In the genomic region with DNA sequence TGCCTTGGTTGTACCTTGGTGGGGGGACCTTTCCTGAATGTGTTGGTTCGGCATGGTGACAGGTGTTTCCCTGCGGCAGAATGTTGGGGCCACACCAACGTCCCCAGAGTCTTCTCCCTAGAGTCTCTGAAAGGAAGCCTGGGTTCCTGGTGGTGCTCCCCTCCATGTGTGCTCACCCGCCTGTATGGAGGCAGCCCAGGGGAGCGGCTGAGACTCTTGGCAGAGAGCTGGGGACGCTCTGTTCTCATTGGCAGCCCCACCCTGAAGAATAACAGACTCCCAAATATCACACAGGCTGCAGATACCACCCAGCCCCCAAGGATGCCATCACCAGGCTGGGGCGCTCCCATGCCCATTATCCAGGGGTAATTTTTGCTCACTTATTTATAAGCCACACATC, we compare ENCODE assay signal across 23 cellular contexts. TPM values are rescaled to one million over a fixed set of nuclear protein-coding genes. Genes with fewer than 3 reads are reported as not detected.
DNase-seq lines count a peak whose midpoint lies in the region; ATAC-seq and TF ChIP-seq lines count a peak whose summit lies in the region.
"Had no signal": no experiment of that assay in that cellular context is flagged by ENCODE, and none has a peak within 500 bp of the region (broad histone marks: within the 10 kb centered on the region; RNA-seq: fewer than 3 reads in every experiment).

No MANE protein-coding gene starts in this region.

- no peaks in the 10 kb centered on the region for H4K20me1 ChIP-seq in H9 (ENCODE audit: control insufficient read depth, insufficient read depth, insufficient read length)

- no peak overlapping the region for H4K5ac ChIP-seq in H9 (ENCODE audit: insufficient read length, low read depth, low read length)

- no peak overlapping the region for H2BK15ac ChIP-seq in H9 (ENCODE audit: low read depth, low read length)

- intact Hi-C loops in right cardiac atrium (cut with DNase I): no loop called here

- H3K79me1 ChIP-seq in H9 (ENCODE audit: insufficient read depth, low read depth, low read length, poor library complexity, severe bottlenecking): no peaks in the 10 kb centered on the region

- H2BK12ac ChIP-seq in H9 (ENCODE audit: insufficient read length, low read depth, low read length): no peak overlapping the region

- H4K91ac ChIP-seq in H9 (ENCODE audit: insufficient read length, low read depth, low read length): no peak overlapping the region

- no peak overlapping the region for H3K4me2 ChIP-seq in H9 (ENCODE audit: insufficient read depth, insufficient read length, low read length)

- no peak overlapping the region for H3K18ac ChIP-seq in H9 (ENCODE audit: insufficient read length, low read depth, low read length)

- H3K9me3 ChIP-seq in H9 (ENCODE audit: control insufficient read depth, low read depth, low read length) (no peaks in the 10 kb centered on the region), right cardiac atrium (ENCODE audit: control insufficient read depth, low read length) (no peaks in the 10 kb centered on the region)
- H3K9me3 ChIP-seq: MG63 had no signal

- H3K27me3 Mint-ChIP-seq in H9 (ENCODE audit: low read depth): no peaks in the 10 kb centered on the region
- H3K27me3 Mint-ChIP-seq: activated CD4-positive, alpha-beta T cell treated with anti-CD3 and anti-CD28 coated beads for 36 hours; CD4-positive, CD25-positive, alpha-beta regulatory T cell had no signal

- no peak overlapping the region for H2AK5ac ChIP-seq in H9 (ENCODE audit: insufficient read length, low read length)

- H2AFZ ChIP-seq in H9 (ENCODE audit: low read length): no peak overlapping the region

- no CpG with 5 or more reads among the region's 7 CpGs for WGBS in H9 (ENCODE audit: extremely low coverage, insufficient read length, low lambda C conversion rate)
- 73% methylated on average over 7 of the region's 7 CpGs for WGBS in right cardiac atrium

- ATAC-seq in right cardiac atrium (peak; percentile 72 to 94), GM21576 (IDR thresholded peaks at IDR 0.05; ENCODE audit: unreplicated experiment) (no peak)
- ATAC-seq: activated CD4-positive, alpha-beta T cell treated with anti-CD3 and anti-CD28 coated beads for 36 hours; activated T-cell treated with anti-CD3 and anti-CD28 coated beads, Interleukin-2, amount 50 U/mL, for 4 hours had no signal

- H3T11ph ChIP-seq in H9 (ENCODE audit: low read length): no peak overlapping the region

- H3K79me2 ChIP-seq in H9 (ENCODE audit: insufficient read depth, low read length): no peaks in the 10 kb centered on the region

- no peak overlapping the region for H3K4me3 ChIP-seq in right cardiac atrium (ENCODE audit: low read length)
- peak overlapping the region in 2 of 7 experiments; percentile 7 to 22 for H3K4me3 ChIP-seq in skin epidermis
- H3K4me3 ChIP-seq: MG63 had no signal

- H3K4ac ChIP-seq in H9 (ENCODE audit: low read depth, low read length): no peak overlapping the region

- H2BK120ac ChIP-seq in H9 (ENCODE audit: low read depth, low read length, poor library complexity, severe bottlenecking): no peak overlapping the region

- H3K23me2 ChIP-seq in H9 (ENCODE audit: insufficient read length, low read depth, low read length, poor library complexity, severe bottlenecking): no peaks in the 10 kb centered on the region

- H3K4me1 Mint-ChIP-seq in H9: peaks cover 0 to 13% of the 10 kb centered on the region in 2 experiments; a peak in 2 of 4 replicates
- H3K4me1 Mint-ChIP-seq: activated CD4-positive, alpha-beta T cell treated with anti-CD3 and anti-CD28 coated beads for 36 hours had no signal

- no peak overlapping the region for H2BK5ac ChIP-seq in H9 (ENCODE audit: insufficient read length, low read length)

- H3K4me1 ChIP-seq in H9 (ENCODE audit: insufficient read depth, low read length): no peaks in the 10 kb centered on the region
- H3K4me1 ChIP-seq in right cardiac atrium (ENCODE audit: control insufficient read depth, insufficient read depth, low read length): peaks cover 3% of the 10 kb centered on the region

- H3K56ac ChIP-seq in H9 (ENCODE audit: insufficient read length, low read depth, low read length): no peak overlapping the region

- no peak overlapping the region for H3K27ac ChIP-seq in H9 (ENCODE audit: insufficient read length, low read depth, low read length)
- H3K27ac ChIP-seq in right cardiac atrium (ENCODE audit: low read length): no peak overlapping the region
- peak overlapping the region in 18 of 21 experiments; percentile 8 to 83 (median 73) for H3K27ac ChIP-seq in skin epidermis

- no peaks in the 10 kb centered on the region for H3K27me3 ChIP-seq in H9 (ENCODE audit: insufficient read depth, low read length)
- H3K27me3 ChIP-seq in right cardiac atrium (ENCODE audit: control insufficient read depth, insufficient read depth): no peaks in the 10 kb centered on the region
- H3K27me3 ChIP-seq: MG63 had no signal

- H3K27ac Mint-ChIP-seq in H9: peak overlapping the region in 2 of 3 experiments; percentile 27 to 88; a peak in 2 of 7 replicates
- H3K27ac Mint-ChIP-seq: activated CD4-positive, alpha-beta T cell treated with anti-CD3 and anti-CD28 coated beads for 36 hours; CD4-positive, CD25-positive, alpha-beta regulatory T cell had no signal

- no peak overlapping the region for H2BK20ac ChIP-seq in H9 (ENCODE audit: low read depth, low read length, poor library complexity, severe bottlenecking)

- no peak overlapping the region for H4K8ac ChIP-seq in H9 (replicated peaks; ENCODE audit: insufficient read length, low read depth, low read length)

- no peak overlapping the region for H3K9ac ChIP-seq in H9 (ENCODE audit: extremely low read depth, insufficient read length, low read length)

- H3K23ac ChIP-seq in H9 (ENCODE audit: insufficient read length, low read depth, low read length): no peak overlapping the region

- no peak for TF ChIP-seq CTCF in H9 (conservative IDR thresholded peaks at IDR 0.05)

- peak; percentile 38 for TF ChIP-seq POLR2A in erythroblast (IDR thresholded peaks at IDR 0.05; ENCODE audit: low read length)

- H3K14ac ChIP-seq in H9 (ENCODE audit: insufficient read depth, low read length): no peak overlapping the region

- H3K9me3 Mint-ChIP-seq in H9: no peaks in the 10 kb centered on the region; a peak in 1 of 5 replicates
- H3K9me3 Mint-ChIP-seq: activated T-cell treated with anti-CD3 and anti-CD28 coated beads, Interleukin-2, amount 50 U/mL, for 4 hours; CD4-positive, CD25-positive, alpha-beta regulatory T cell had no signal

- no peak overlapping the region for H3K4me3 Mint-ChIP-seq in H9
- H3K4me3 Mint-ChIP-seq: activated CD4-positive, alpha-beta T cell treated with anti-CD3 and anti-CD28 coated beads for 36 hours; activated T-cell treated with anti-CD3 and anti-CD28 coated beads, Interleukin-2, amount 50 U/mL, for 4 hours; CD4-positive, CD25-positive, alpha-beta regulatory T cell had no signal

- DNase-seq in H9 (no peak), erythroblast (lab: John Stamatoyannopoulos, UW) (no peak), right cardiac atrium (peak; percentile 42 to 76 (median 57)), dermis blood vessel endothelial cell (no peak), COR-L47 (lab: John Stamatoyannopoulos, UW) (no peak), HPDE6-E6E7 (ENCODE audit: extremely low spot score) (no peak)
- DNase-seq: activated CD4-positive, alpha-beta T cell treated with anti-CD3 and anti-CD28 coated beads for 36 hours; activated naive CD4-positive, alpha-beta T cell treated with Interleukin-2 at 50 U/mL for 16 hours; activated T-cell treated with anti-CD3 and anti-CD28 coated beads, Interleukin-2, amount 50 U/mL, for 4 hours; CD4-positive, CD25-positive, alpha-beta regulatory T cell; DMS153; foreskin melanocyte; MG63; NCI-H1436 treated with DMSO at 0.1 percent for 48 hours; NCI-H526 treated with DMSO at 0.1 percent for 48 hours; stimulated activated CD4-positive, alpha-beta T cell treated with anti-CD3 and anti-CD28 coated beads, Interleukin-15, amount 100 ng/mL, for 24 hours had no signal

- peaks cover 3 to 48% (median 24%) of the 10 kb centered on the region in 3 experiments for H3K36me3 Mint-ChIP-seq in H9 (ENCODE audit: insufficient read depth in 1 of 3, low read depth in 3 of 3)

RNA-seq across cellular contexts. Expression of a gene that starts 34.8 kb away (rescaled TPM):
- 18.4 and 19.3 TPM in 2 replicates for total RNA-seq in H9 (2021)
- total RNA-seq in right cardiac atrium: 10 to 100 TPM; 16.6 to 19.5 (median 19.4) TPM
- 17.9 TPM for polyA plus RNA-seq in right cardiac atrium
- 6.8 and 21.5 TPM in 2 replicates for total RNA-seq in dermis blood vessel endothelial cell

RNA-seq across cellular contexts. Expression of a gene that starts 38.0 kb away (rescaled TPM):
- not detected in 2 replicates for total RNA-seq in H9 (2021)
- total RNA-seq in right cardiac atrium: not detected
- polyA plus RNA-seq in right cardiac atrium: not detected
- total RNA-seq in dermis blood vessel endothelial cell: not detected in 2 replicates
- total RNA-seq: activated CD4-positive, alpha-beta T cell treated with anti-CD3 and anti-CD28 coated beads for 36 hours; activated CD8-positive, alpha-beta memory T cell treated with anti-CD3 and anti-CD28 coated beads for 36 hours; activated T-cell treated with anti-CD3 and anti-CD28 coated beads, Interleukin-2, amount 50 U/mL, for 4 hours; bronchial epithelial cell; CD4-positive, CD25-positive, alpha-beta regulatory T cell; H4; myocyte; subcutaneous adipose tissue had no signal
- polyA plus RNA-seq: CD4-positive, CD25-positive, alpha-beta regulatory T cell had no signal

Comparison
In these comparisons a context has a peak if more than half of its experiments do, and no peak if none do; other contexts are left out.
1. DNase-seq: peak in right cardiac atrium (3 of 3); none in H9 (single experiment), erythroblast (0 of 2), dermis blood vessel endothelial cell (single experiment), COR-L47 (single experiment) and HPDE6-E6E7 (single experiment).
2. H3K27ac ChIP-seq: peak in skin epidermis (18 of 21); none in H9 (single experiment) and right cardiac atrium (single experiment).